9 cellular contexts compared by ENCODE assay signal in the genomic region with DNA sequence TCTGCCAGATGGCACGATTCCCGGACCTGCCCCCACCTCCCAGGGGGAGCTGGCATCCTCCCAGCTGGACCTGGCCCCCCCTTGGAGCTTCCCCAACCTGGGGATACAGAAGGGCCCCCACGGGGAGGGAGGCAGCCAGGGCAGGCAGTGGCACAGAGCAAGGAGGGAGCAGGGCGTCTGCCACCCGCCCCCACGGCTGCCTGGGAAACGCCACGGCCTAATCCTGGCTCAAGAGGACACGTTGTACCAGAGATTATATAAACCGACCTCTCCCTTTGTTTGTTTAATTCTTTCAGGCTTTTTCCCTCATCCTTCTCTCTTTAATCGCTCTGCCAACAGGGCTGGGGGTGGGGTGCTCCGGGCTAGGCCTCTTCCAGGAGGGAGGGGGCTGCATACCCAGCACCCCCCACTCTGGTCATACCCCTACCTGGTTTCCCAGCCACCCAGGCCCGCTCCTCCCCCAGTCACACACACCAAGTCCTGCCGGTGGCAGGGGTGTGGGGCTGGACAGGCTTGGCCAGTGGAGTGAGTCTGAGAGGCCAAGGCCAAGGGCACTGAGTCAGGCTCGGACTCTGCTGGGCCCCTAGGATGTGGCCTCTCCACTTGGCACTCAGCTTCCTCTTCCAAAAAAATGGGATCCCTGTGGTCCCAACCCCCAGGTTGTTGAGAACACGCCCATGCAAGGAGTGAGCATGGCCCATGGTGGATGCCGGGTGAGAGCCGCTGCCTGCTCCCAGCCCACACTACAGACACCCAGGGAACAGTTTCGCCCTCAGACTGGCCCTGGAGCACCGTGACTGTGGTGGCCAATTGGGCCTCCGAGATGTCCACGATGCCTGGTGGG. TPM values are rescaled to one million over a fixed set of nuclear protein-coding genes. Genes with fewer than 3 reads are reported as not detected.
DNase-seq lines count a peak whose midpoint lies in the region; ATAC-seq, FAIRE-seq and TF ChIP-seq lines count a peak whose summit lies in the region.
"Had no signal": no experiment of that assay in that cellular context is flagged by ENCODE, and none has a peak within 500 bp of the region (broad histone marks: within the 10 kb centered on the region; RNA-seq: fewer than 3 reads in every experiment).

No MANE protein-coding gene starts in this region.

- no peak for ATAC-seq in naive thymus-derived CD4-positive, alpha-beta T cell
- ATAC-seq in GM18505 (IDR thresholded peaks at IDR 0.05; ENCODE audit: unreplicated experiment): no peak
- ATAC-seq in CD8-positive, alpha-beta T cell: no peak

- H3K79me2 ChIP-seq in endothelial cell of umbilical vein (ENCODE audit: control insufficient read depth, insufficient read depth, low read length): no peaks in the 10 kb centered on the region

- no peaks in the 10 kb centered on the region for H4K20me1 ChIP-seq in endothelial cell of umbilical vein (replicated peaks; ENCODE audit: control insufficient read depth, extremely low read depth, insufficient read depth, low read length)

- H3K4me1 Mint-ChIP-seq in naive thymus-derived CD4-positive, alpha-beta T cell: peaks cover 4 to 26% (median 10%) of the 10 kb centered on the region in 7 donors
- peaks cover 11% of the 10 kb centered on the region for H3K4me1 Mint-ChIP-seq in CD8-positive, alpha-beta T cell (ENCODE audit: low read depth)

- FAIRE-seq in endothelial cell of umbilical vein (lab: Jason Lieb, UNC): no peak

- H3K36me3 Mint-ChIP-seq in naive thymus-derived CD4-positive, alpha-beta T cell: no peaks in the 10 kb centered on the region
- H3K36me3 Mint-ChIP-seq in CD8-positive, alpha-beta T cell: no peaks in the 10 kb centered on the region

- no peak overlapping the region for H3K4me3 Mint-ChIP-seq in naive thymus-derived CD4-positive, alpha-beta T cell
- no peak overlapping the region for H3K4me3 Mint-ChIP-seq in CD8-positive, alpha-beta T cell

- no peak for TF ChIP-seq CTCF in 22Rv1 (IDR thresholded peaks at IDR 0.05)
- TF ChIP-seq CTCF in endothelial cell of umbilical vein (IDR thresholded peaks at IDR 0.05; ENCODE audit: extremely low read depth in 1 of 2, insufficient read depth in 1 of 2, low read depth in 1 of 2, low read length in 2 of 2): no peak
- TF ChIP-seq CTCF in CD8-positive, alpha-beta T cell (IDR thresholded peaks at IDR 0.05): no peak

- H3K4me1 ChIP-seq in endothelial cell of umbilical vein (ENCODE audit: control insufficient read depth, extremely low read depth, insufficient read depth, low read length): no peaks in the 10 kb centered on the region
- peaks cover 8 to 13% of the 10 kb centered on the region in 2 donors for H3K4me1 ChIP-seq in naive thymus-derived CD4-positive, alpha-beta T cell (ENCODE audit: control insufficient read depth in 2 of 2, insufficient read depth in 2 of 2, low read length in 2 of 2)
- H3K4me1 ChIP-seq in CD8-positive, alpha-beta T cell (ENCODE audit: insufficient read depth, low read length): peaks cover 12% of the 10 kb centered on the region
- H3K4me1 ChIP-seq: BE2C had no signal

- POLR2A ChIA-PET in endothelial cell of umbilical vein (lab: Charles Lee): no interaction called here
- POLR2A ChIA-PET in naive thymus-derived CD4-positive, alpha-beta T cell (lab: Charles Lee): interaction anchor here (1.6 kb wide), 1 partner anchor 10 kb away, joined by 3 read pairs; no protein-coding TSS in a partner anchor
- POLR2A ChIA-PET in CD8-positive, alpha-beta T cell (lab: Charles Lee): no interaction called here

- no peaks in the 10 kb centered on the region for H3K36me3 ChIP-seq in endothelial cell of umbilical vein (ENCODE audit: control insufficient read depth in 2 of 2, extremely low read depth in 1 of 2, insufficient read depth in 2 of 2, low read length in 2 of 2)
- H3K36me3 ChIP-seq in naive thymus-derived CD4-positive, alpha-beta T cell (ENCODE audit: control insufficient read depth in 2 of 3, insufficient read depth in 3 of 3, low read length in 3 of 3): no peaks in the 10 kb centered on the region
- H3K36me3 ChIP-seq in CD8-positive, alpha-beta T cell (ENCODE audit: insufficient read depth, low read length): no peaks in the 10 kb centered on the region
- H3K36me3 ChIP-seq: BE2C had no signal

- H3K27me3 Mint-ChIP-seq in naive thymus-derived CD4-positive, alpha-beta T cell: no peaks in the 10 kb centered on the region
- no peaks in the 10 kb centered on the region for H3K27me3 Mint-ChIP-seq in CD8-positive, alpha-beta T cell (ENCODE audit: low read depth)

- intact Hi-C loops in endothelial cell of umbilical vein (cut with micrococcal nuclease): no loop called here
- intact Hi-C loops in naive thymus-derived CD4-positive, alpha-beta T cell (cut with micrococcal nuclease): no loop called here
- intact Hi-C loops in CD8-positive, alpha-beta T cell (cut with DNase I, micrococcal nuclease): no loop called here

- no TSS peak for BruUV-seq in endothelial cell of umbilical vein (replicated peaks; lab: Mats Ljungman, UMichigan)

- dilution Hi-C loops in endothelial cell of umbilical vein (cut with MboI; ENCODE audit: extremely low pct_ligation_motif_present, low sequenced_read_pairs): no loop called here

- H3K9me3 ChIP-seq in endothelial cell of umbilical vein (replicated peaks; ENCODE audit: control insufficient read depth, insufficient read depth, low read length): peaks cover 2% of the 10 kb centered on the region
- H3K9me3 ChIP-seq in naive thymus-derived CD4-positive, alpha-beta T cell (ENCODE audit: control insufficient read depth in 2 of 3, low read length in 3 of 3): no peaks in the 10 kb centered on the region
- no peaks in the 10 kb centered on the region for H3K9me3 ChIP-seq in CD8-positive, alpha-beta T cell (ENCODE audit: low read length)
- H3K9me3 ChIP-seq: BE2C had no signal

- peak; percentile 86 for DNase-seq in NCI-H2171 (lab: John Stamatoyannopoulos, UW)
- DNase-seq in endothelial cell of umbilical vein (ENCODE audit: low read depth, low spot score): peak; percentile 33
- DNase-seq in mucosa of gallbladder (ENCODE audit: low spot score): peak; percentile 94
- DNase-seq in naive thymus-derived CD4-positive, alpha-beta T cell: no peak
- DNase-seq in CD8-positive, alpha-beta T cell: no peak
- DNase-seq in NCI-H146 treated with DMSO at 0.1 percent for 48 hours (lab: John Stamatoyannopoulos, UW; ENCODE audit: unreplicated experiment): no peak
- DNase-seq: BE2C had no signal

- H2AFZ ChIP-seq in endothelial cell of umbilical vein (ENCODE audit: low read depth, low read length): no peak overlapping the region

- TF ChIP-seq POLR2A in endothelial cell of umbilical vein (IDR thresholded peaks at IDR 0.05; ENCODE audit: low read depth, low read length) (no peak), GM18505 (IDR thresholded peaks at IDR 0.05; ENCODE audit: borderline replicate concordance, extremely low read depth, insufficient read depth, insufficient read length) (no peak)

- CTCF ChIA-PET in endothelial cell of umbilical vein (lab: Charles Lee): interaction anchor here (0.5 to 3.2 kb wide), 4 partner anchors 50 to 148 kb away, joined by 3 to 16 read pairs (median 5); no protein-coding TSS in a partner anchor
- CTCF ChIA-PET in naive thymus-derived CD4-positive, alpha-beta T cell (lab: Charles Lee): interaction anchor here (0.6 to 1.2 kb wide), 3 partner anchors 93 to 298 kb away, joined by 3 to 4 read pairs (median 3); no protein-coding TSS in a partner anchor
- CTCF ChIA-PET in CD8-positive, alpha-beta T cell (lab: Charles Lee): interaction anchor here (1.9 to 3.3 kb wide), 2 partner anchors 9 to 92 kb away, joined by 4 to 24 read pairs; no protein-coding TSS in a partner anchor

- H3K27ac ChIP-seq in 22Rv1: peak overlapping the region; percentile 97
- no peak overlapping the region for H3K27ac ChIP-seq in endothelial cell of umbilical vein (ENCODE audit: insufficient read depth, low read depth, low read length)
- no peak overlapping the region for H3K27ac ChIP-seq in naive thymus-derived CD4-positive, alpha-beta T cell (ENCODE audit: low read depth, low read length)
- H3K27ac ChIP-seq in CD8-positive, alpha-beta T cell (ENCODE audit: low read depth, low read length): no peak overlapping the region

- H3K27ac Mint-ChIP-seq in naive thymus-derived CD4-positive, alpha-beta T cell: peak overlapping the region in 3 of 9 donors; percentile 21 to 71 (median 61)
- no peak overlapping the region for H3K27ac Mint-ChIP-seq in CD8-positive, alpha-beta T cell

- H3K4me2 ChIP-seq in endothelial cell of umbilical vein (ENCODE audit: insufficient read depth, low read length): no peak overlapping the region

- H3K27me3 ChIP-seq in endothelial cell of umbilical vein (ENCODE audit: control insufficient read depth in 2 of 2, insufficient read depth in 2 of 2, low read length in 2 of 2): no peaks in the 10 kb centered on the region
- H3K27me3 ChIP-seq in naive thymus-derived CD4-positive, alpha-beta T cell (ENCODE audit: control insufficient read depth in 2 of 2, insufficient read depth in 2 of 2, low read length in 2 of 2): no peaks in the 10 kb centered on the region
- no peaks in the 10 kb centered on the region for H3K27me3 ChIP-seq in CD8-positive, alpha-beta T cell (ENCODE audit: insufficient read depth, low read length)

- no peaks in the 10 kb centered on the region for H3K9me1 ChIP-seq in endothelial cell of umbilical vein (replicated peaks; ENCODE audit: control insufficient read depth, extremely low read depth, insufficient read depth, low read length)

- no peak overlapping the region for H3K4me3 ChIP-seq in endothelial cell of umbilical vein (replicated peaks in 1 of 3; ENCODE audit: insufficient read depth in 1 of 3, low read depth in 1 of 3, low read length in 3 of 3)
- H3K4me3 ChIP-seq in naive thymus-derived CD4-positive, alpha-beta T cell (ENCODE audit: low read length): no peak overlapping the region
- no peak overlapping the region for H3K4me3 ChIP-seq in CD8-positive, alpha-beta T cell (ENCODE audit: low read depth, low read length)

- H3K9me3 Mint-ChIP-seq in naive thymus-derived CD4-positive, alpha-beta T cell: no peaks in the 10 kb centered on the region
- H3K9me3 Mint-ChIP-seq in CD8-positive, alpha-beta T cell: no peaks in the 10 kb centered on the region

- H3K9ac ChIP-seq in endothelial cell of umbilical vein (replicated peaks; ENCODE audit: extremely low read depth, insufficient read depth, low read length): no peak overlapping the region

RNA-seq across cellular contexts. Expression of a gene that starts 29.5 kb away (rescaled TPM):
- 131 and 133 TPM in 2 replicates for total RNA-seq in endothelial cell of umbilical vein
- 8.5 and 11.4 TPM in 2 replicates for polyA plus RNA-seq in endothelial cell of umbilical vein
- polyA plus RNA-seq in endothelial cell of umbilical vein (2011; cell fraction: cytosol; rRNA removed): 12.8 and 14.1 TPM in 2 replicates
- polyA plus RNA-seq in endothelial cell of umbilical vein (2011; cell fraction: nucleus; rRNA removed): 21.9 and 24.5 TPM in 2 replicates
- 41.1 and 45.2 TPM in 2 replicates for polyA plus RNA-seq in endothelial cell of umbilical vein (2012)
- 16.4 and 18.3 TPM in 2 replicates for polyA minus RNA-seq in endothelial cell of umbilical vein
- 35.0 TPM for polyA minus RNA-seq in endothelial cell of umbilical vein (2011; cell fraction: cytosol; rRNA and poly(A)+ RNA removed)
- polyA minus RNA-seq in endothelial cell of umbilical vein (2011; cell fraction: nucleus; rRNA and poly(A)+ RNA removed): 14.8 and 32.1 TPM in 2 replicates
- 254 TPM for total RNA-seq in mucosa of gallbladder
- 10 to 100 TPM; 15.0 to 35.2 (median 33.1) TPM for total RNA-seq in naive thymus-derived CD4-positive, alpha-beta T cell
- polyA plus RNA-seq in naive thymus-derived CD4-positive, alpha-beta T cell: 10 to 100 TPM; 12.2 to 24.6 TPM
- 10 to 100 TPM; 16.5 to 17.5 TPM for total RNA-seq in CD8-positive, alpha-beta T cell

Comparison
In these comparisons a context has a peak if more than half of its experiments do, and no peak if none do; other contexts are left out.
1. DNase-seq: peak in NCI-H2171 (single experiment), endothelial cell of umbilical vein (single experiment) and mucosa of gallbladder (single experiment); none in naive thymus-derived CD4-positive, alpha-beta T cell (0 of 9), CD8-positive, alpha-beta T cell (0 of 7) and NCI-H146 treated with DMSO at 0.1 percent for 48 hours (single experiment).